In genomic region chr1:13700521-13701273, GRCh38 we compare ENCODE assay signal across 9 cellular contexts. TPM values are rescaled to one million over a fixed set of nuclear protein-coding genes. Genes with fewer than 3 reads are reported as not detected.
DNase-seq lines count a peak whose midpoint lies in the region; ATAC-seq, FAIRE-seq and TF ChIP-seq lines count a peak whose summit lies in the region.
"Had no signal": no experiment of that assay in that cellular context is flagged by ENCODE, and none has a peak within 500 bp of the region (broad histone marks: within the 10 kb centered on the region; RNA-seq: fewer than 3 reads in every experiment).

No MANE protein-coding gene starts in this region.

- RAD21 ChIA-PET in GM12878 (lab: Charles Lee; ENCODE audit: unreplicated experiment), result interaction anchor here (0.7 to 17.5 kb wide), 4 partner anchors 12 to 49 kb away, joined by 4 to 367 read pairs (median 14); no protein-coding TSS in a partner anchor

- H3K4me1 Mint-ChIP-seq in T-helper 17 cell, result peaks cover 36% of the 10 kb centered on the region

- DNase-seq in DMS 273 (lab: John Stamatoyannopoulos, UW; ENCODE audit: unreplicated experiment) (peak; percentile 69), DMS 273 treated with DMSO at 0.1 percent for 48 hours (lab: John Stamatoyannopoulos, UW) (no peak), T-helper 17 cell (peak; percentile 20 to 35 (median 33)), GM12878 (ENCODE audit: low read depth, low spot score) (no peak)

- no peaks in the 10 kb centered on the region for H3K27me3 ChIP-seq in GM12878 (replicated peaks in 1 of 2; ENCODE audit: control insufficient read depth in 2 of 2, insufficient read depth in 2 of 2, low read length in 1 of 2)

- no peak for FAIRE-seq in GM12878 (lab: Jason Lieb, UNC)

- no peaks in the 10 kb centered on the region for H3K36me3 ChIP-seq in GM12878 (ENCODE audit: control insufficient read depth in 2 of 2, insufficient read depth in 2 of 2, low read length in 1 of 2)

- H3K4me3 Mint-ChIP-seq in T-helper 17 cell, result peak overlapping the region; percentile 98

- peak in 1 of 2 experiments; percentile 41; a peak in 1 of 4 replicates for TF ChIP-seq EP300 in GM12878 (IDR thresholded peaks at IDR 0.05; ENCODE audit: borderline replicate concordance in 1 of 2, control insufficient read depth in 1 of 2, low read depth in 2 of 2, low read length in 2 of 2)

- ATAC-seq in HG03039 (IDR thresholded peaks at IDR 0.05; ENCODE audit: unreplicated experiment) (peak; percentile 29), T-helper 17 cell (peak; percentile 14), GM12878 (peak; percentile 44), GM18519 (IDR thresholded peaks at IDR 0.05; ENCODE audit: low FRiP score, unreplicated experiment) (no peak)

- no peaks in the 10 kb centered on the region for H4K20me1 ChIP-seq in GM12878 (ENCODE audit: control insufficient read depth, insufficient read depth)

- H3K4me1 ChIP-seq in GM12878 (ENCODE audit: control insufficient read depth, insufficient read depth, low read length), result peaks cover 22% of the 10 kb centered on the region

- peaks cover 64% of the 10 kb centered on the region for H3K79me2 ChIP-seq in GM12878 (ENCODE audit: control insufficient read depth, insufficient read depth, low read length)

- TF ChIP-seq CTCF in GM12878 (IDR thresholded peaks at IDR 0.05 in 2 of 3, conservative IDR thresholded peaks at IDR 0.05 in 1 of 3; ENCODE audit: control insufficient read depth in 2 of 3, extremely low read depth in 1 of 3, insufficient read depth in 1 of 3, low read depth in 3 of 3, low read length in 3 of 3), result no peak

- H3K9me3 ChIP-seq in T-helper 17 cell (ENCODE audit: control insufficient read depth, low read length, poor library complexity, severe bottlenecking) (no peaks in the 10 kb centered on the region), GM12878 (replicated peaks; ENCODE audit: control insufficient read depth, insufficient read depth, low read length) (no peaks in the 10 kb centered on the region; the same call in 2 of the 3 replicates)

- peaks cover 5% of the 10 kb centered on the region for H3K36me3 Mint-ChIP-seq in T-helper 17 cell (ENCODE audit: low read depth)

- 1% methylated on average over 46 of the region's 48 CpGs for WGBS in GM12878 (ENCODE audit: insufficient coverage, insufficient replicate concordance, low lambda C conversion rate, missing lambda C conversion rate)

- CTCF ChIA-PET in GM12878 (lab: Yijun Ruan, JAX), result interaction anchor here (0.6 to 10.6 kb wide), 2 partner anchors 28 to 33 kb away, joined by 4 to 212 read pairs; no protein-coding TSS in a partner anchor

- POLR2A ChIA-PET in GM12878 (lab: Charles Lee), result interaction anchor here (1.0 to 5.1 kb wide), 7 partner anchors 8 to 48 kb away, joined by 3 to 60 read pairs (median 7); no protein-coding TSS in a partner anchor

- peak overlapping the region; percentile 90 for H3K9ac ChIP-seq in GM12878 (ENCODE audit: control insufficient read depth, insufficient read depth, low read length)

- H3K27ac ChIP-seq in GM12878 (ENCODE audit: control insufficient read depth, insufficient read depth), result peak overlapping the region; percentile 96
- H3K27ac ChIP-seq in skin epidermis, result peak overlapping the region; percentile 77 to 99 (median 97)
- H3K27ac ChIP-seq: 22Rv1 had no signal

- intact Hi-C loops in GM12878 (cut with micrococcal nuclease; ENCODE audit: unreplicated experiment), result loop anchor here (5.0 kb wide), 2 partner anchors 33 to 52 kb away; no protein-coding TSS in a partner anchor

- H3K27me3 Mint-ChIP-seq in T-helper 17 cell, result no peaks in the 10 kb centered on the region

- in situ Hi-C loops in GM12878 (cut with MboI), result loop anchor here (25.0 kb wide), 1 partner anchor 1638 kb away; the partner anchor contains the start of gene TNFRSF8

- SMC1A ChIA-PET in GM12878 (lab: Charles Lee; ENCODE audit: uncharacterized antibody, unreplicated experiment), result interaction anchor here (0.8 to 19.7 kb wide), 5 partner anchors 13 to 56 kb away, joined by 4 to 425 read pairs (median 4); no protein-coding TSS in a partner anchor

- H3K27ac Mint-ChIP-seq in T-helper 17 cell, result peak overlapping the region; percentile 99

- peak; percentile 21 for TF ChIP-seq POLR2A in GM12878 (IDR thresholded peaks at IDR 0.05; ENCODE audit: low read depth, low read length)

- H3K4me3 ChIP-seq in GM12878 (peak overlapping the region; percentile 79), iPS-11a (ENCODE audit: low read depth, low read length) (peak overlapping the region; percentile 47), skin epidermis (peak overlapping the region; percentile 62 to 83 (median 77))

- peak overlapping the region; percentile 11 for H2AFZ ChIP-seq in GM12878 (ENCODE audit: control insufficient read depth, low read depth, low read length)

- H3K4me2 ChIP-seq in GM12878 (ENCODE audit: control insufficient read depth, insufficient read depth), result peak overlapping the region; percentile 79

- BruUV-seq in GM12878 (replicated peaks; lab: Mats Ljungman, UMichigan), result TSS peak; percentile 71

- no peak for TF ChIP-seq RAD21 in GM12878 (IDR thresholded peaks at IDR 0.05; ENCODE audit: insufficient read depth, low read depth, low read length)

TF ChIP-seq in GM12878, 131 proteins besides CTCF, POLR2A, EP300 and RAD21 (continues in another document):
- TF ChIP-seq, protein P1, sequence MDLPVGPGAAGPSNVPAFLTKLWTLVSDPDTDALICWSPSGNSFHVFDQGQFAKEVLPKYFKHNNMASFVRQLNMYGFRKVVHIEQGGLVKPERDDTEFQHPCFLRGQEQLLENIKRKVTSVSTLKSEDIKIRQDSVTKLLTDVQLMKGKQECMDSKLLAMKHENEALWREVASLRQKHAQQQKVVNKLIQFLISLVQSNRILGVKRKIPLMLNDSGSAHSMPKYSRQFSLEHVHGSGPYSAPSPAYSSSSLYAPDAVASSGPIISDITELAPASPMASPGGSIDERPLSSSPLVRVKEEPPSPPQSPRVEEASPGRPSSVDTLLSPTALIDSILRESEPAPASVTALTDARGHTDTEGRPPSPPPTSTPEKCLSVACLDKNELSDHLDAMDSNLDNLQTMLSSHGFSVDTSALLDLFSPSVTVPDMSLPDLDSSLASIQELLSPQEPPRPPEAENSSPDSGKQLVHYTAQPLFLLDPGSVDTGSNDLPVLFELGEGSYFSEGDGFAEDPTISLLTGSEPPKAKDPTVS (IDR thresholded peaks at IDR 0.05; ENCODE audit: low read depth, low read length), result no peak
- peak; percentile 42; the same call in 1 of the 2 replicates for TF ChIP-seq NBN (IDR thresholded peaks at IDR 0.05)
- TF ChIP-seq LARP7 (IDR thresholded peaks at IDR 0.05), result 0 out of 2 replicates have a peak, but pooled peaks have one; percentile 71
- TF ChIP-seq RB1 (IDR thresholded peaks at IDR 0.05; ENCODE audit: borderline replicate concordance), result no peak
- TF ChIP-seq ZBED1 (IDR thresholded peaks at IDR 0.05; ENCODE audit: borderline replicate concordance), result no peak
- no peak for TF ChIP-seq STAT3 (IDR thresholded peaks at IDR 0.05; ENCODE audit: low read depth, low read length)
- peak; percentile 72; the same call in 1 of the 2 replicates for TF ChIP-seq BACH1 (IDR thresholded peaks at IDR 0.05; ENCODE audit: borderline replicate concordance)
- TF ChIP-seq TBL1XR1 (IDR thresholded peaks at IDR 0.05; ENCODE audit: low read depth, low read length), result no peak
- TF ChIP-seq KDM1A (IDR thresholded peaks at IDR 0.05; ENCODE audit: borderline replicate concordance), result no peak
- no peak for TF ChIP-seq RCOR1 (conservative IDR thresholded peaks at IDR 0.05; ENCODE audit: low read depth, low read length)
- TF ChIP-seq SKIL (IDR thresholded peaks at IDR 0.05; ENCODE audit: low read depth, poor library complexity, severe bottlenecking), result no peak

RNA-seq across cellular contexts. Expression of gene PRDM2, which starts 0.7 kb away (rescaled TPM):
- 100 to 1,000 TPM; 173 to 181 TPM for total RNA-seq in T-helper 17 cell
- total RNA-seq in GM12878 (2013; cell fraction: nucleolus; rRNA removed), result 168 and 185 TPM in 2 replicates
- 13.1 and 14.2 TPM in 2 replicates for total RNA-seq in GM12878 (2014; rRNA removed)
- total RNA-seq in GM12878 (2014; rRNA removed; fragmentation: Illumina TruSeq; extraction: Trizol), result 21.7 and 24.3 TPM in 2 replicates
- 45.1 and 56.5 TPM in 2 replicates for total RNA-seq in GM12878 (2021)
- polyA plus RNA-seq in GM12878 (2011; ENCODE audit: low read depth), result 22.8 TPM
- polyA plus RNA-seq in GM12878 (2011; rRNA removed), result 26.1 and 26.3 TPM in 2 replicates
- polyA plus RNA-seq in GM12878 (2011; cell fraction: cytosol; rRNA removed), result 15.5 and 17.1 TPM in 2 replicates
- polyA plus RNA-seq in GM12878 (2011; cell fraction: nucleus; rRNA removed), result 30.2 and 33.6 TPM in 2 replicates
- polyA plus RNA-seq in GM12878 (2012), result 29.8 and 30.5 TPM in 2 replicates
- polyA plus RNA-seq in GM12878 (2014; fragmentation: Illumina TruSeq; extraction: Trizol), result 36.1 and 40.1 TPM in 2 replicates
- 1 to 10 TPM; 8.4 to 8.6 TPM for polyA plus RNA-seq in GM12878 (2014; fragmentation: Nextera tagmentation; extraction: Ambion mirVana)
- 25.8 and 30.8 TPM in 2 replicates for polyA plus RNA-seq in GM12878 (2014; rRNA removed)
- polyA plus RNA-seq in GM12878 (2016; fragmentation: Nextera tagmentation; extraction: Ambion mirVana), result 10 to 100 TPM; 19.0 to 25.2 TPM
- polyA minus RNA-seq in GM12878 (2011; rRNA and poly(A)+ RNA removed), result 30.3 and 31.2 TPM in 2 replicates
- polyA minus RNA-seq in GM12878 (2011; cell fraction: cytosol; rRNA and poly(A)+ RNA removed), result 18.5 and 19.5 TPM in 2 replicates
- 22.7 and 56.5 TPM in 2 replicates for polyA minus RNA-seq in GM12878 (2011; cell fraction: nucleus; rRNA and poly(A)+ RNA removed)

Comparison
In these comparisons a context has a peak if more than half of its experiments do, and no peak if none do; other contexts are left out.
1. DNase-seq: peak in DMS 273 (single experiment) and T-helper 17 cell (3 of 3); none in DMS 273 treated with DMSO at 0.1 percent for 48 hours (single experiment) and GM12878 (single experiment).
2. Peak in every context shown above with its lines, with median percentiles within 50 percentile points of each other: H3K4me3 ChIP-seq.